Comparison of ENCODE assay signal across 8 cellular contexts in genomic region chr3:122572940-122573412, GRCh38. TPM values are rescaled to one million over a fixed set of nuclear protein-coding genes. Genes with fewer than 3 reads are reported as not detected.
DNase-seq lines count a peak whose midpoint lies in the region; ATAC-seq and TF ChIP-seq lines count a peak whose summit lies in the region.

No MANE protein-coding gene starts in this region.

- H3K27me3 Mint-ChIP-seq in activated naive CD8-positive, alpha-beta T cell treated with anti-CD3 and anti-CD28 coated beads, Interleukin-2, amount 50 U/mL, for 24 hours, result no peaks in the 10 kb centered on the region
- H3K27me3 Mint-ChIP-seq in mesothelial cell of epicardium (ENCODE audit: low read depth), result peaks cover 7% of the 10 kb centered on the region

- H2BK15ac ChIP-seq in mesenchymal stem cell (ENCODE audit: low read depth, poor library complexity, severe bottlenecking), result no peak overlapping the region

- peaks cover 20% of the 10 kb centered on the region for H3K36me3 ChIP-seq in right atrium auricular region
- H3K36me3 ChIP-seq in mesenchymal stem cell (ENCODE audit: control insufficient read depth in 1 of 2, insufficient read depth in 2 of 2, low read depth in 1 of 2, low read length in 2 of 2), result peaks cover 3 to 54% of the 10 kb centered on the region in 2 experiments

- intact Hi-C loops in left ventricle myocardium superior (cut with micrococcal nuclease), result no loop called here

- no peak overlapping the region for H3K4me3 Mint-ChIP-seq in activated naive CD8-positive, alpha-beta T cell treated with anti-CD3 and anti-CD28 coated beads, Interleukin-2, amount 50 U/mL, for 24 hours
- no peak overlapping the region for H3K4me3 Mint-ChIP-seq in mesothelial cell of epicardium

- H3K4me3 ChIP-seq in right atrium auricular region (no peak overlapping the region), mesenchymal stem cell (ENCODE audit: insufficient read depth in 1 of 2, low read depth in 1 of 2, low read length in 2 of 2) (no peak overlapping the region)

- H3K4me1 Mint-ChIP-seq in activated naive CD8-positive, alpha-beta T cell treated with anti-CD3 and anti-CD28 coated beads, Interleukin-2, amount 50 U/mL, for 24 hours, result peaks cover 78% of the 10 kb centered on the region
- peaks cover 2% of the 10 kb centered on the region for H3K4me1 Mint-ChIP-seq in mesothelial cell of epicardium

- H3K4ac ChIP-seq in mesenchymal stem cell (ENCODE audit: low read depth in 1 of 2, low read length in 2 of 2), result no peak overlapping the region

- ATAC-seq in left ventricle myocardium superior, result peak; percentile 35
- ATAC-seq in activated naive CD8-positive, alpha-beta T cell treated with anti-CD3 and anti-CD28 coated beads, Interleukin-2, amount 50 U/mL, for 24 hours, result peak; percentile 37
- no peak for ATAC-seq in GM21367 (IDR thresholded peaks at IDR 0.05; ENCODE audit: unreplicated experiment)

- WGBS in mesenchymal stem cell, result 57% methylated on average over 2 of the region's 3 CpGs

- H4K8ac ChIP-seq in mesenchymal stem cell (ENCODE audit: low read length), result no peak overlapping the region

- no peak overlapping the region for H4K91ac ChIP-seq in mesenchymal stem cell (ENCODE audit: low read length)

- H3K9me3 Mint-ChIP-seq in activated naive CD8-positive, alpha-beta T cell treated with anti-CD3 and anti-CD28 coated beads, Interleukin-2, amount 50 U/mL, for 24 hours, result no peaks in the 10 kb centered on the region
- H3K9me3 Mint-ChIP-seq in mesothelial cell of epicardium, result no peaks in the 10 kb centered on the region

- H2AK5ac ChIP-seq in mesenchymal stem cell (ENCODE audit: low read length, severe bottlenecking), result no peak overlapping the region

- H3K27ac ChIP-seq in right atrium auricular region (peak overlapping the region in 1 of 2 donors; percentile 6), mesenchymal stem cell (ENCODE audit: low read length, poor library complexity, severe bottlenecking) (no peak overlapping the region)

- H3K4me1 ChIP-seq in right atrium auricular region, result peaks cover 0 to 10% of the 10 kb centered on the region in 2 donors
- peaks cover 8% of the 10 kb centered on the region for H3K4me1 ChIP-seq in mesenchymal stem cell (ENCODE audit: control insufficient read depth, insufficient read depth, low read depth, low read length)

- H3K23ac ChIP-seq in mesenchymal stem cell (ENCODE audit: low read length in 2 of 2), result no peak overlapping the region

- peaks cover 2% of the 10 kb centered on the region for H3K79me1 ChIP-seq in mesenchymal stem cell (replicated peaks; ENCODE audit: low read length, poor library complexity, severe bottlenecking)

- no peak overlapping the region for H2AFZ ChIP-seq in mesenchymal stem cell (ENCODE audit: low read depth, low read length)

- H3K27me3 ChIP-seq in right atrium auricular region (no peaks in the 10 kb centered on the region), mesenchymal stem cell (ENCODE audit: control insufficient read depth in 1 of 2, insufficient read depth in 1 of 2, low read length in 2 of 2) (no peaks in the 10 kb centered on the region)

- H2BK120ac ChIP-seq in mesenchymal stem cell (ENCODE audit: low read depth, low read length), result no peak overlapping the region

- no peak overlapping the region for H2BK5ac ChIP-seq in mesenchymal stem cell (ENCODE audit: low read depth, low read length, poor library complexity, severe bottlenecking)

- H3K4me2 ChIP-seq in mesenchymal stem cell (ENCODE audit: low read length, poor library complexity, severe bottlenecking), result no peak overlapping the region

- TF ChIP-seq CTCF in right atrium auricular region (IDR thresholded peaks at IDR 0.05) (no peak), mesothelial cell of epicardium (IDR thresholded peaks at IDR 0.05; ENCODE audit: unreplicated experiment) (no peak)

- H3K14ac ChIP-seq in mesenchymal stem cell (ENCODE audit: low read length in 2 of 2), result no peak overlapping the region

- H2BK12ac ChIP-seq in mesenchymal stem cell (ENCODE audit: low read length in 2 of 2), result no peak overlapping the region

- peak overlapping the region; percentile 12 for H3K9ac ChIP-seq in mesenchymal stem cell (ENCODE audit: low read length)

- H3K36me3 Mint-ChIP-seq in activated naive CD8-positive, alpha-beta T cell treated with anti-CD3 and anti-CD28 coated beads, Interleukin-2, amount 50 U/mL, for 24 hours (ENCODE audit: low read depth), result peaks cover 46% of the 10 kb centered on the region
- H3K36me3 Mint-ChIP-seq in mesothelial cell of epicardium, result peaks cover 33% of the 10 kb centered on the region

- H3K9me3 ChIP-seq in right atrium auricular region, result no peaks in the 10 kb centered on the region
- H3K9me3 ChIP-seq in mesenchymal stem cell (ENCODE audit: control insufficient read depth, low read length), result no peaks in the 10 kb centered on the region

- H3K18ac ChIP-seq in mesenchymal stem cell (ENCODE audit: low read depth in 1 of 2, low read length in 2 of 2), result no peak overlapping the region

- DNase-seq in left ventricle myocardium superior, result no peak
- no peak for DNase-seq in right atrium auricular region (ENCODE audit: low spot score)
- peak; percentile 29 for DNase-seq in NCI-H2107 treated with DMSO at 0.1 percent for 48 hours (lab: John Stamatoyannopoulos, UW; ENCODE audit: unreplicated experiment)
- peak; percentile 30 for DNase-seq in activated naive CD8-positive, alpha-beta T cell treated with anti-CD3 and anti-CD28 coated beads, Interleukin-2, amount 50 U/mL, for 24 hours
- DNase-seq in mesenchymal stem cell, result peak; percentile 24
- DNase-seq in NCI-H128 (lab: John Stamatoyannopoulos, UW; ENCODE audit: unreplicated experiment), result no peak
- DNase-seq in mesothelial cell of epicardium (ENCODE audit: low spot score in 2 of 2, unreplicated experiment in 2 of 2), result no peak

- peak overlapping the region; percentile 78 for H3K27ac Mint-ChIP-seq in activated naive CD8-positive, alpha-beta T cell treated with anti-CD3 and anti-CD28 coated beads, Interleukin-2, amount 50 U/mL, for 24 hours
- no peak overlapping the region for H3K27ac Mint-ChIP-seq in mesothelial cell of epicardium

RNA-seq across cellular contexts. Expression of gene PARP15, which starts 4.5 kb away (rescaled TPM):
- 0.52 TPM for total RNA-seq in left ventricle myocardium superior
- total RNA-seq in right atrium auricular region, result 1 to 10 TPM; 1.1 to 1.7 TPM
- 0.36 TPM for polyA plus RNA-seq in mesenchymal stem cell (2013, experiment 1 of 2)
- 0.25 TPM for polyA plus RNA-seq in mesenchymal stem cell (2013, experiment 2 of 2)
- 0.20 to 0.27 TPM (median 0.22 TPM) in 3 replicates for total RNA-seq in mesothelial cell of epicardium

RNA-seq across cellular contexts. Expression of gene DTX3L, which starts 8.8 kb away (rescaled TPM):
- 10.5 TPM for total RNA-seq in left ventricle myocardium superior
- total RNA-seq in right atrium auricular region, result 10 to 100 TPM in 1 of 2 donors, 1 to 10 TPM in 1; 8.6 to 12.1 TPM
- 17.9 TPM for polyA plus RNA-seq in mesenchymal stem cell (2013, experiment 1 of 2)
- polyA plus RNA-seq in mesenchymal stem cell (2013, experiment 2 of 2), result 17.5 TPM
- 28.1 to 32.5 TPM (median 30.3 TPM) in 3 replicates for total RNA-seq in mesothelial cell of epicardium

RNA-seq across cellular contexts. Expression of gene PARP9, which starts 8.9 kb away (rescaled TPM):
- total RNA-seq in left ventricle myocardium superior, result 11.8 TPM
- 10 to 100 TPM in 1 of 2 donors, 1 to 10 TPM in 1; 9.2 to 14.5 TPM for total RNA-seq in right atrium auricular region
- 16.3 TPM for polyA plus RNA-seq in mesenchymal stem cell (2013, experiment 1 of 2)
- 16.5 TPM for polyA plus RNA-seq in mesenchymal stem cell (2013, experiment 2 of 2)
- total RNA-seq in mesothelial cell of epicardium, result 27.3 to 32.5 TPM (median 30.0 TPM) in 3 replicates

RNA-seq across cellular contexts. Expression of gene KPNA1, which starts 58.2 kb away (rescaled TPM):
- 59.8 TPM for total RNA-seq in left ventricle myocardium superior
- total RNA-seq in right atrium auricular region, result 10 to 100 TPM; 33.3 to 40.0 TPM
- polyA plus RNA-seq in mesenchymal stem cell (2013, experiment 1 of 2), result 43.4 TPM
- polyA plus RNA-seq in mesenchymal stem cell (2013, experiment 2 of 2), result 46.6 TPM
- total RNA-seq in mesothelial cell of epicardium, result 63.4 to 66.3 TPM (median 65.6 TPM) in 3 replicates

Comparison
In these comparisons a context has a peak if more than half of its experiments do, and no peak if none do; other contexts are left out.
1. DNase-seq: peak in NCI-H2107 treated with DMSO at 0.1 percent for 48 hours (single experiment), activated naive CD8-positive, alpha-beta T cell treated with anti-CD3 and anti-CD28 coated beads, Interleukin-2, amount 50 U/mL, for 24 hours (single experiment) and mesenchymal stem cell (single experiment); none in left ventricle myocardium superior (single experiment), right atrium auricular region (single experiment), NCI-H128 (single experiment) and mesothelial cell of epicardium (0 of 2).